Comparison of ENCODE assay signal across 8 cellular contexts in the genomic region with DNA sequence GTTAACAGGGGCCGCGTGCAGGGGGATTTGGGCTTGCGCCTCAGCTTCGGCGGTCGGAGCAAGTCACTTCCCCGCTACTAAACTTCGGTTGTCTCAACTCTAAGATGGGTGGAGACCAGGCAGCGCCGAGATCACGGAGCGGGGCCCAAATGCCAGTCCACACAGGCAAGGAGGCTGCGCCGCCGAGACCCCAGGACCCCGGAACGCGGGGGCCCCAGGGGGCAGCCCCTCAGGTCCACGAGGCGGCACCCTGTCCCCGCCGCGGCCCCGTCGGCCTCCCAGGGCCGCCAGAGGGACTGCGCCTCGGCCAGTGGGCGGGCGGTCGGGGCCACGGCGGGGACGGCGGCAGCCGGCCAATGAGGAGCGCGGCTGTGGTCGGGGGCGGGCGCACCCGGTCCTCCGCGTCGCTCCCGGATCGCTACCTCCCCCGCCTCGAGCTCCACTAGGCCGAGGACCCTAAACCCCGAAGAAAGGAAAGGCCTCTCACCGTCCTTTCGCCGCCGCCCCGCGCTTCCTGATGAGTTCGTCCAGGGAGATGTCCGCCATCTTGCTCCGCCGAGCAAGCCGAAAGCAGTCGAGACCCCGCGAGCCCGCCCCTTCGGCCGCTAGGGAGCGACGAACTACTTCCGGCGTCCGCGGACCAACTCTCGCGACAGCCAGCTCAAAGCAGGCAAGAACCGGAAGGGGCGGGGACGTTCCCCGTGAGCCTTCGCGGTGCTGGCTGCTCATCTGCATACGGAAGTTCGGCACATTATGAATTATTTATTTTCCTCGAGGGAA. TPM values are rescaled to one million over a fixed set of nuclear protein-coding genes. Genes with fewer than 3 reads are reported as not detected.
DNase-seq lines count a peak whose midpoint lies in the region; ATAC-seq, FAIRE-seq and TF ChIP-seq lines count a peak whose summit lies in the region.

A gene with protein sequence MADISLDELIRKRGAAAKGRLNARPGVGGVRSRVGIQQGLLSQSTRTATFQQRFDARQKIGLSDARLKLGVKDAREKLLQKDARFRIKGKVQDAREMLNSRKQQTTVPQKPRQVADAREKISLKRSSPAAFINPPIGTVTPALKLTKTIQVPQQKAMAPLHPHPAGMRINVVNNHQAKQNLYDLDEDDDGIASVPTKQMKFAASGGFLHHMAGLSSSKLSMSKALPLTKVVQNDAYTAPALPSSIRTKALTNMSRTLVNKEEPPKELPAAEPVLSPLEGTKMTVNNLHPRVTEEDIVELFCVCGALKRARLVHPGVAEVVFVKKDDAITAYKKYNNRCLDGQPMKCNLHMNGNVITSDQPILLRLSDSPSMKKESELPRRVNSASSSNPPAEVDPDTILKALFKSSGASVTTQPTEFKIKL (minus strand): TSS at position 572 of the 780 bp plus-strand sequence. CDS start 26 bp downstream, at position 546.

- ATAC-seq in GM21381 (IDR thresholded peaks at IDR 0.05; ENCODE audit: unreplicated experiment), result peak; percentile 66

- H4K20me1 ChIP-seq in H1 (replicated peaks in 1 of 2; ENCODE audit: control insufficient read depth in 1 of 2, insufficient read depth in 2 of 2, low read length in 2 of 2), result peaks cover 7 to 10% of the 10 kb centered on the region in 2 experiments

- peak within 1 kb of the TSS; percentile 35 for H3K14ac ChIP-seq in H1 (ENCODE audit: insufficient read length)

- H3K23ac ChIP-seq in H1 (ENCODE audit: insufficient read length), result no peak within 1 kb of the TSS
- peak within 1 kb of the TSS; percentile 95 for H3K23ac ChIP-seq in mesendoderm (ENCODE audit: low read length)

- WGBS in H1 (ENCODE audit: extremely low coverage in 1 of 2, insufficient coverage in 1 of 2, insufficient read length in 1 of 2, insufficient replicate concordance in 2 of 2, low coverage in 1 of 2, low lambda C conversion rate in 2 of 2, missing lambda C conversion rate in 1 of 2), 2 experiments, result 3% methylated on average over 62 of the region's 85 CpGs; no CpG with 5 or more reads in 1 of the 2 experiments
- no CpG with 5 or more reads among the region's 85 CpGs for WGBS in mesendoderm (ENCODE audit: extremely low coverage, insufficient coverage, low lambda C conversion rate)

- H3K18ac ChIP-seq in H1 (ENCODE audit: extremely low read depth, low read length), result peak within 1 kb of the TSS; percentile 97
- peak within 1 kb of the TSS; percentile 18 for H3K18ac ChIP-seq in mesendoderm (ENCODE audit: low read length)

- peaks cover 0 to 4% (median under 1%) of the 10 kb centered on the region in 4 experiments; a peak in 4 of 8 replicates for H3K36me3 ChIP-seq in H1 (ENCODE audit: control insufficient read depth in 2 of 4, insufficient read depth in 4 of 4, low read length in 3 of 4)
- peaks cover 2% of the 10 kb centered on the region for H3K36me3 ChIP-seq in mesendoderm (ENCODE audit: control insufficient read depth, insufficient read depth, low read length)

- H3K4me1 Mint-ChIP-seq in Calu3 (ENCODE audit: low read depth, unreplicated experiment), result peaks cover 52% of the 10 kb centered on the region

- H3K27me3 Mint-ChIP-seq in Calu3 (ENCODE audit: unreplicated experiment), result no peaks in the 10 kb centered on the region

- no peak for FAIRE-seq in H1 (lab: Jason Lieb, UNC)

- no peak within 1 kb of the TSS; the same call in 1 of the 2 replicates for H2AFZ ChIP-seq in H1 (ENCODE audit: low read length)

- H4K8ac ChIP-seq in H1 (ENCODE audit: extremely low read depth, insufficient read depth, low read length), result peak within 1 kb of the TSS; percentile 100
- peak within 1 kb of the TSS; percentile 58 for H4K8ac ChIP-seq in mesendoderm (ENCODE audit: low read depth, low read length)

- POLR2A ChIA-PET in H1 (lab: Charles Lee; ENCODE audit: partially characterized antibody), result interaction anchor here (0.5 to 13.9 kb wide), 91 partner anchors 11 to 1286 kb away, joined by 3 to 399 read pairs (median 4); partner anchors contain the start of genes A4GALT, ARFGAP3, ATP5MGL and CYB5R3

- H2BK120ac ChIP-seq in H1 (replicated peaks; ENCODE audit: low read depth, low read length) (peak within 1 kb of the TSS; percentile 97), mesendoderm (ENCODE audit: low read depth, low read length) (peak within 1 kb of the TSS; percentile 56)

- H3K9me3 Mint-ChIP-seq in Calu3 (ENCODE audit: low read depth, unreplicated experiment), result no peaks in the 10 kb centered on the region

- peak within 1 kb of the TSS; percentile 62 to 98 (median 94) for H3K4me3 ChIP-seq in H1 (ENCODE audit: extremely low read depth in 1 of 4, insufficient read depth in 2 of 4, low read depth in 3 of 4, low read length in 4 of 4)
- peak within 1 kb of the TSS; percentile 67 for H3K4me3 ChIP-seq in mesendoderm (ENCODE audit: low read length)

- H3K56ac ChIP-seq in H1 (replicated peaks; ENCODE audit: insufficient read length, low read depth, low read length) (peak within 1 kb of the TSS; percentile 97), mesendoderm (ENCODE audit: low read length) (peak within 1 kb of the TSS; percentile 97)

- H3K79me1 ChIP-seq in H1 (ENCODE audit: low read depth, low read length) (peaks cover 11% of the 10 kb centered on the region), mesendoderm (ENCODE audit: low read length) (peaks cover 7% of the 10 kb centered on the region)

- no peak within 1 kb of the TSS for H2BK20ac ChIP-seq in H1 (ENCODE audit: low read length)

- H3K9me3 ChIP-seq in H1 (ENCODE audit: insufficient read depth in 2 of 2, low read depth in 1 of 2, low read length in 1 of 2), result no peaks in the 10 kb centered on the region

- TF ChIP-seq POLR2A in H1 (IDR thresholded peaks at IDR 0.05; ENCODE audit: control extremely low read depth in 1 of 2, low read depth in 2 of 2, low read length in 2 of 2), result no peak; a peak in 1 of 3 replicates

- H3K27ac Mint-ChIP-seq in Calu3 (ENCODE audit: unreplicated experiment), result peak within 1 kb of the TSS; percentile 100

- TF ChIP-seq CTCF in Calu3 (IDR thresholded peaks at IDR 0.05; ENCODE audit: unreplicated experiment), result no peak
- peak in 1 of 3 experiments; percentile 32; a peak in 1 of 4 replicates for TF ChIP-seq CTCF in H1 (IDR thresholded peaks at IDR 0.05; ENCODE audit: control extremely low read depth in 1 of 3, insufficient read depth in 1 of 3, low read depth in 1 of 3, low read length in 3 of 3)

- peak within 1 kb of the TSS; percentile 100 for H2BK5ac ChIP-seq in H1 (ENCODE audit: low read depth, low read length)
- H2BK5ac ChIP-seq in mesendoderm (ENCODE audit: low read length), result peak within 1 kb of the TSS; percentile 51

- peak within 1 kb of the TSS; percentile 95 for H4K91ac ChIP-seq in H1 (replicated peaks; ENCODE audit: insufficient read length, low read length)

- H3K79me2 ChIP-seq in H1 (ENCODE audit: control insufficient read depth in 1 of 2, insufficient read depth in 2 of 2, low read length in 2 of 2), result peaks cover 32 to 48% of the 10 kb centered on the region in 2 experiments
- peaks cover 45% of the 10 kb centered on the region for H3K79me2 ChIP-seq in mesendoderm (ENCODE audit: control insufficient read depth, insufficient read depth, low read length)

- DNase-seq in Calu3, result peak; percentile 98
- peak; percentile 69 to 98 (median 96) for DNase-seq in HUDEP-2 (lab: John Stamatoyannopoulos, UW; ENCODE audit: unreplicated experiment in 76 of 76)
- peak; percentile 93 for DNase-seq in NOMO-1 treated with dmso at 0.1 percent for 144 hours (lab: John Stamatoyannopoulos, UW; ENCODE audit: unreplicated experiment)
- peak; percentile 96 to 97 (median 97) for DNase-seq in activated CD8-positive, alpha-beta memory T cell treated with anti-CD3 and anti-CD28 coated beads for 48 hours (ENCODE audit: low read depth in 2 of 3, low spot score in 2 of 3)
- peak; percentile 98 for DNase-seq in H1 (ENCODE audit: low read depth in 1 of 2, low spot score in 2 of 2)
- peak; percentile 99 for DNase-seq in mesendoderm
- DNase-seq in stimulated activated CD8-positive, alpha-beta memory T cell treated with anti-CD3 and anti-CD28 coated beads, Interleukin-15, amount 100 ng/mL, for 1 hour (ENCODE audit: low read depth), result peak; percentile 98

- H3K4ac ChIP-seq in H1 (replicated peaks; ENCODE audit: insufficient read length, low read depth, low read length) (peak within 1 kb of the TSS; percentile 97), mesendoderm (ENCODE audit: low read depth, low read length) (peak within 1 kb of the TSS; percentile 98)

- H3K9ac ChIP-seq in H1 (replicated peaks in 1 of 4; ENCODE audit: extremely low read depth in 1 of 4, low read depth in 3 of 4, low read length in 3 of 4), result peak within 1 kb of the TSS; percentile 93 to 98 (median 95)
- H3K9ac ChIP-seq in mesendoderm (ENCODE audit: low read length), result peak within 1 kb of the TSS; percentile 100

- BruUV-seq in Calu3 (replicated peaks; lab: Mats Ljungman, UMichigan), result no TSS peak

- no peak for TF ChIP-seq EP300 in H1 (IDR thresholded peaks at IDR 0.05; ENCODE audit: borderline replicate concordance in 1 of 2, low read depth in 2 of 2, low read length in 2 of 2)

- H2BK15ac ChIP-seq in H1 (ENCODE audit: low read length), result no peak within 1 kb of the TSS
- no peak within 1 kb of the TSS for H2BK15ac ChIP-seq in mesendoderm (replicated peaks; ENCODE audit: low read depth)

- no peak for TF ChIP-seq RAD21 in H1 (IDR thresholded peaks at IDR 0.05 in 1 of 2, conservative IDR thresholded peaks at IDR 0.05 in 1 of 2; ENCODE audit: low read depth in 2 of 2, low read length in 2 of 2)

- peak within 1 kb of the TSS; percentile 98 for H4K5ac ChIP-seq in H1 (ENCODE audit: insufficient read length, low read depth, low read length)
- H4K5ac ChIP-seq in mesendoderm (ENCODE audit: low read length), result no peak within 1 kb of the TSS

- peaks cover 71% of the 10 kb centered on the region for H3K36me3 Mint-ChIP-seq in Calu3 (ENCODE audit: insufficient read depth, unreplicated experiment)

- peaks cover 5 to 10% (median 9%) of the 10 kb centered on the region in 4 experiments for H3K4me1 ChIP-seq in H1 (replicated peaks in 1 of 4; ENCODE audit: control insufficient read depth in 3 of 4, insufficient read depth in 4 of 4, low read length in 3 of 4)
- H3K4me1 ChIP-seq in mesendoderm (ENCODE audit: control insufficient read depth, low read depth, low read length), result no peaks in the 10 kb centered on the region

- intact Hi-C loops in Calu3 (cut with micrococcal nuclease; ENCODE audit: unreplicated experiment), result no loop called here

- H2BK12ac ChIP-seq in H1 (ENCODE audit: low read depth, low read length), result peak within 1 kb of the TSS; percentile 94

- H2AK5ac ChIP-seq in H1 (ENCODE audit: low read depth, low read length) (peak within 1 kb of the TSS; percentile 67; the same call in 1 of the 2 replicates), mesendoderm (ENCODE audit: low read length) (peak within 1 kb of the TSS; percentile 51)

- CTCF ChIA-PET in Calu3 (lab: Charles Lee), result interaction anchor here (0.6 to 1.9 kb wide), 4 partner anchors 253 to 1353 kb away, joined by 3 to 7 read pairs (median 4); no protein-coding TSS in a partner anchor
- CTCF ChIA-PET in H1 (lab: Charles Lee; ENCODE audit: partially characterized antibody), result interaction anchor here (0.8 to 1.3 kb wide), 5 partner anchors 35 to 186 kb away, joined by 3 to 4 read pairs (median 3); no protein-coding TSS in a partner anchor

- H3K27me3 ChIP-seq in H1 (replicated peaks in 1 of 4; ENCODE audit: control insufficient read depth in 3 of 4, extremely low read depth in 1 of 4, insufficient read depth in 3 of 4, low read length in 3 of 4) (no peaks in the 10 kb centered on the region), mesendoderm (ENCODE audit: insufficient read depth, low read length, poor library complexity) (no peaks in the 10 kb centered on the region)

- H3K4me3 Mint-ChIP-seq in Calu3 (ENCODE audit: low read depth, unreplicated experiment), result peak within 1 kb of the TSS; percentile 91

- H3K27ac ChIP-seq in H1 (ENCODE audit: low read depth, low read length) (peak within 1 kb of the TSS; percentile 98), mesendoderm (ENCODE audit: low read depth, low read length) (peak within 1 kb of the TSS; percentile 91)

- peaks cover 6% of the 10 kb centered on the region; the same call in 1 of the 2 replicates for H3K23me2 ChIP-seq in H1 (ENCODE audit: low read depth, low read length)

- peak within 1 kb of the TSS; percentile 91 to 94 for H3K4me2 ChIP-seq in H1 (ENCODE audit: insufficient read depth in 1 of 2, low read depth in 2 of 2, low read length in 2 of 2)
- H3K4me2 ChIP-seq in mesendoderm (ENCODE audit: low read length), result peak within 1 kb of the TSS; percentile 88

RNA-seq across cellular contexts. Expression of the gene that starts here (rescaled TPM):
- total RNA-seq in Calu3 (2022), result 59.4 and 60.1 TPM in 2 replicates
- 77.3 and 84.6 TPM in 2 replicates for total RNA-seq in H1 (2021; fragmentation: NEBNext Ultra II Directional; extraction: Animal tissue kit (Norgen Biotek cat#: 25700))
- polyA plus RNA-seq in H1 (2011; rRNA removed), result 43.5 and 44.7 TPM in 2 replicates
- 52.1 TPM for polyA plus RNA-seq in H1 (2011; cell fraction: cytosol; rRNA removed)
- polyA plus RNA-seq in H1 (2011; cell fraction: nucleus; rRNA removed), result 77.2 TPM
- 69.9 to 94.7 TPM (median 73.5 TPM) in 4 replicates for polyA plus RNA-seq in H1 (2012, experiment 1 of 2)
- polyA plus RNA-seq in H1 (2012, experiment 2 of 2), result 78.6 TPM
- 38.1 TPM for polyA plus RNA-seq in H1 (2013, experiment 1 of 2)
- 36.7 TPM for polyA plus RNA-seq in H1 (2013, experiment 2 of 2)
- 67.2 and 70.1 TPM in 2 replicates for polyA minus RNA-seq in H1 (2011; rRNA and poly(A)+ RNA removed)
- 40.0 TPM for polyA minus RNA-seq in H1 (2011; cell fraction: cytosol; rRNA and poly(A)+ RNA removed)
- polyA minus RNA-seq in H1 (2011; cell fraction: nucleus; rRNA and poly(A)+ RNA removed), result 36.9 TPM
- polyA plus RNA-seq in mesendoderm (2013, experiment 1 of 2), result 48.7 TPM
- 47.6 TPM for polyA plus RNA-seq in mesendoderm (2013, experiment 2 of 2)

Comparison
In these comparisons a context has a peak if more than half of its experiments do, and no peak if none do; other contexts are left out.
1. Peak in every context shown above with its lines: DNase-seq, ATAC-seq, H3K4me3 ChIP-seq and H3K27ac ChIP-seq.